Comparison of ENCODE assay signal across 11 cellular contexts in the genomic region with DNA sequence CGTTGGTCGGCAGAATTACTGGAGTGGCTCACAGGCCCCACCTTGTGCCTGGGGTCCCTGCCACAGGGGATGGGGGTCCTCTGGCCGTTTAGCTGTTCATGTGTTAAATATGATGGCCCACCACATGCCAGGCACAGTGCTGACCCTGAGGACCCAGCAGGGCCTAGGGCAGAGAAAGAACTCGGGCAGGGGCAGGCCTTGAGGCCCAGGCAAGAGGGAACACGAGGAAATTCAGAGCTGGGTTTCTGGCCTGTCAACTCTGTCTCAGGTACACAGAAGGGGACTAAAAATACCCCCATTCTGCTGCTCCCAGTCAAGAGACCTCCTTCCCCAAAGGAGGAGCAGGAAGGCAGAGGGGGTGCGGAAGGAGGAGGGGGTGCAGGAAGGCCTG.
DNase-seq lines count a peak whose midpoint lies in the region; ATAC-seq, FAIRE-seq and TF ChIP-seq lines count a peak whose summit lies in the region.
"Had no signal": no experiment of that assay in that cellular context is flagged by ENCODE, and none has a peak within 500 bp of the region (broad histone marks: within the 10 kb centered on the region; RNA-seq: fewer than 3 reads in every experiment).

No MANE protein-coding gene starts in this region.

- H3K9me3 ChIP-seq in KOPT-K1 (ENCODE audit: insufficient read depth, low read length, poor library complexity, severe bottlenecking) (no peaks in the 10 kb centered on the region), H1 (ENCODE audit: insufficient read depth in 2 of 2, low read depth in 1 of 2, low read length in 1 of 2) (no peaks in the 10 kb centered on the region), endodermal cell (ENCODE audit: control insufficient read depth, low read length) (no peaks in the 10 kb centered on the region)

- TF ChIP-seq CTCF in H1 (IDR thresholded peaks at IDR 0.05; ENCODE audit: control extremely low read depth in 1 of 3, insufficient read depth in 1 of 3, low read depth in 1 of 3, low read length in 3 of 3) (no peak), endodermal cell (conservative IDR thresholded peaks at IDR 0.05) (no peak), foreskin keratinocyte (conservative IDR thresholded peaks at IDR 0.05) (no peak)

- no peaks in the 10 kb centered on the region for H3K79me2 ChIP-seq in H1 (ENCODE audit: control insufficient read depth in 1 of 2, insufficient read depth in 2 of 2, low read length in 2 of 2)

- H3K79me1 ChIP-seq in H1 (ENCODE audit: low read depth, low read length): no peaks in the 10 kb centered on the region

- CTCF ChIA-PET in H1 (lab: Charles Lee; ENCODE audit: partially characterized antibody): interaction anchor here (0.7 to 6.9 kb wide), 13 partner anchors 7 to 389 kb away, joined by 3 to 53 read pairs (median 16); no protein-coding TSS in a partner anchor

- H2BK20ac ChIP-seq in H1 (ENCODE audit: low read length): peak overlapping the region; percentile 61; the same call in 1 of the 2 replicates

- no peak overlapping the region for H3K4me3 Mint-ChIP-seq in T-helper 1 cell treated with Interleukin-12 subunit alpha and Interleukin-12 subunit beta and Interleukin-4 antibody, amounts not matched to agents 30 μg/mL and 1 μg/mL, for 36 hours
- peak overlapping the region; percentile 61 for H3K4me3 Mint-ChIP-seq in stimulated activated effector memory CD8-positive, alpha-beta T cell treated with anti-CD3 and anti-CD28 coated beads, Interleukin-12 subunit alpha, Interleukin-12 subunit beta, amount 100 ng/mL, for 72 hours
- no peak overlapping the region for H3K4me3 Mint-ChIP-seq in endodermal cell

- H3K27me3 ChIP-seq in H1 (replicated peaks in 1 of 4; ENCODE audit: control insufficient read depth in 3 of 4, extremely low read depth in 1 of 4, insufficient read depth in 3 of 4, low read length in 3 of 4) (no peaks in the 10 kb centered on the region), endodermal cell (ENCODE audit: control insufficient read depth, insufficient read depth, low read length, poor library complexity, severe bottlenecking) (no peaks in the 10 kb centered on the region), foreskin keratinocyte (no peaks in the 10 kb centered on the region)

- peak overlapping the region; percentile 82; the same call in 1 of the 2 replicates for H2BK12ac ChIP-seq in H1 (ENCODE audit: low read depth, low read length)

- peak overlapping the region; percentile 83; the same call in 1 of the 2 replicates for H2AK5ac ChIP-seq in H1 (ENCODE audit: low read depth, low read length)

- POLR2A ChIA-PET in H1 (lab: Charles Lee; ENCODE audit: partially characterized antibody): interaction anchor here (1.4 to 5.1 kb wide), 8 partner anchors 11 to 64 kb away, joined by 3 to 37 read pairs (median 15); no protein-coding TSS in a partner anchor

- DNase-seq in T-helper 1 cell (no peak), H1 (ENCODE audit: low read depth in 1 of 2, low spot score in 2 of 2) (no peak), HUDEP-2 (lab: John Stamatoyannopoulos, UW; ENCODE audit: unreplicated experiment in 76 of 76) (no peak), endodermal cell (no peak), foreskin keratinocyte (no peak)
- peak in 1 of 2 donors; percentile 58 for DNase-seq in stimulated activated effector memory CD8-positive, alpha-beta T cell treated with anti-CD3 and anti-CD28 coated beads, Interleukin-12 subunit alpha, Interleukin-12 subunit beta, amount 100 ng/mL, for 72 hours (ENCODE audit: low spot score in 2 of 2)
- DNase-seq: NCI-H1694 treated with DMSO at 0.1 percent for 48 hours had no signal

- H2BK120ac ChIP-seq in H1 (replicated peaks; ENCODE audit: low read depth, low read length): no peak overlapping the region

- H4K91ac ChIP-seq in H1 (replicated peaks; ENCODE audit: insufficient read length, low read length): no peak overlapping the region

- no peak overlapping the region for H3K4ac ChIP-seq in H1 (replicated peaks; ENCODE audit: insufficient read length, low read depth, low read length)

- H2BK15ac ChIP-seq in H1 (ENCODE audit: low read length): peak overlapping the region; percentile 46; the same call in 1 of the 2 replicates

- TF ChIP-seq RAD21 in H1 (IDR thresholded peaks at IDR 0.05 in 1 of 2, conservative IDR thresholded peaks at IDR 0.05 in 1 of 2; ENCODE audit: low read depth in 2 of 2, low read length in 2 of 2): peak in 1 of 2 experiments; percentile 44; a peak in 2 of 4 replicates

- peaks cover 35% of the 10 kb centered on the region for H3K36me3 Mint-ChIP-seq in T-helper 1 cell treated with Interleukin-12 subunit alpha and Interleukin-12 subunit beta and Interleukin-4 antibody, amounts not matched to agents 30 μg/mL and 1 μg/mL, for 36 hours (ENCODE audit: low read depth)
- H3K36me3 Mint-ChIP-seq in stimulated activated effector memory CD8-positive, alpha-beta T cell treated with anti-CD3 and anti-CD28 coated beads, Interleukin-12 subunit alpha, Interleukin-12 subunit beta, amount 100 ng/mL, for 72 hours: peaks cover 92% of the 10 kb centered on the region
- no peaks in the 10 kb centered on the region for H3K36me3 Mint-ChIP-seq in endodermal cell (ENCODE audit: low read depth)

- no peak overlapping the region for H3K14ac ChIP-seq in H1 (ENCODE audit: insufficient read length)

- peak overlapping the region; percentile 44; the same call in 1 of the 2 replicates for H2BK5ac ChIP-seq in H1 (ENCODE audit: low read depth, low read length)

- H3K4me2 ChIP-seq in H1 (ENCODE audit: insufficient read depth in 1 of 2, low read depth in 2 of 2, low read length in 2 of 2): no peak overlapping the region; a peak in 1 of 4 replicates

- no peaks in the 10 kb centered on the region for H4K20me1 ChIP-seq in H1 (replicated peaks in 1 of 2; ENCODE audit: control insufficient read depth in 1 of 2, insufficient read depth in 2 of 2, low read length in 2 of 2)

- no peak overlapping the region for H3K56ac ChIP-seq in H1 (replicated peaks; ENCODE audit: insufficient read length, low read depth, low read length)

- H3K4me3 ChIP-seq in H1 (ENCODE audit: extremely low read depth in 1 of 4, insufficient read depth in 2 of 4, low read depth in 3 of 4, low read length in 4 of 4) (no peak overlapping the region), endodermal cell (ENCODE audit: low read length) (no peak overlapping the region)

- no peak for ATAC-seq in stimulated activated effector memory CD8-positive, alpha-beta T cell treated with anti-CD3 and anti-CD28 coated beads, Interleukin-12 subunit alpha, Interleukin-12 subunit beta, amount 100 ng/mL, for 72 hours
- ATAC-seq in foreskin keratinocyte: no peak

- TF ChIP-seq EP300 in H1 (IDR thresholded peaks at IDR 0.05; ENCODE audit: borderline replicate concordance in 1 of 2, low read depth in 2 of 2, low read length in 2 of 2): no peak

- H3K27ac ChIP-seq in KOPT-K1 (ENCODE audit: low read depth, low read length, poor library complexity, severe bottlenecking) (peak overlapping the region; percentile 75), H1 (ENCODE audit: low read depth, low read length) (no peak overlapping the region), endodermal cell (ENCODE audit: low read depth, low read length) (no peak overlapping the region), foreskin keratinocyte (no peak overlapping the region)
- H3K27ac ChIP-seq: 22Rv1 had no signal

- no peak for TF ChIP-seq POLR2A in H1 (IDR thresholded peaks at IDR 0.05; ENCODE audit: control extremely low read depth in 1 of 2, low read depth in 2 of 2, low read length in 2 of 2)

- no peaks in the 10 kb centered on the region for H3K9me3 Mint-ChIP-seq in T-helper 1 cell treated with Interleukin-12 subunit alpha and Interleukin-12 subunit beta and Interleukin-4 antibody, amounts not matched to agents 30 μg/mL and 1 μg/mL, for 36 hours
- no peaks in the 10 kb centered on the region for H3K9me3 Mint-ChIP-seq in stimulated activated effector memory CD8-positive, alpha-beta T cell treated with anti-CD3 and anti-CD28 coated beads, Interleukin-12 subunit alpha, Interleukin-12 subunit beta, amount 100 ng/mL, for 72 hours
- H3K9me3 Mint-ChIP-seq in endodermal cell: no peaks in the 10 kb centered on the region

- H3K36me3 ChIP-seq in KOPT-K1 (ENCODE audit: insufficient read depth, low read length): peaks cover 9% of the 10 kb centered on the region; the same call in 1 of the 2 replicates
- H3K36me3 ChIP-seq in H1 (ENCODE audit: control insufficient read depth in 2 of 4, insufficient read depth in 4 of 4, low read length in 3 of 4): no peaks in the 10 kb centered on the region
- no peaks in the 10 kb centered on the region for H3K36me3 ChIP-seq in endodermal cell (ENCODE audit: control insufficient read depth, insufficient read depth, low read length)

- peaks cover 7% of the 10 kb centered on the region; the same call in 1 of the 2 replicates for H3K23me2 ChIP-seq in H1 (ENCODE audit: low read depth, low read length)

- peaks cover 2 to 30% (median 16%) of the 10 kb centered on the region in 4 experiments for H3K4me1 ChIP-seq in H1 (replicated peaks in 1 of 4; ENCODE audit: control insufficient read depth in 3 of 4, insufficient read depth in 4 of 4, low read length in 3 of 4)
- H3K4me1 ChIP-seq in endodermal cell (ENCODE audit: control insufficient read depth, insufficient read depth, low read length): no peaks in the 10 kb centered on the region
- H3K4me1 ChIP-seq in foreskin keratinocyte: peaks cover 11% of the 10 kb centered on the region

- H3K9ac ChIP-seq in H1 (replicated peaks in 1 of 4; ENCODE audit: extremely low read depth in 1 of 4, low read depth in 3 of 4, low read length in 3 of 4) (no peak overlapping the region), endodermal cell (ENCODE audit: extremely low read depth, low read length, poor library complexity, severe bottlenecking) (no peak overlapping the region)

- H3K18ac ChIP-seq in H1 (ENCODE audit: extremely low read depth, low read length): peak overlapping the region; percentile 81; the same call in 1 of the 2 replicates

- no peak for FAIRE-seq in H1 (lab: Jason Lieb, UNC)
- FAIRE-seq: endometrium had no signal

- H3K27ac Mint-ChIP-seq in T-helper 1 cell treated with Interleukin-12 subunit alpha and Interleukin-12 subunit beta and Interleukin-4 antibody, amounts not matched to agents 30 μg/mL and 1 μg/mL, for 36 hours: peak overlapping the region; percentile 79
- H3K27ac Mint-ChIP-seq in stimulated activated effector memory CD8-positive, alpha-beta T cell treated with anti-CD3 and anti-CD28 coated beads, Interleukin-12 subunit alpha, Interleukin-12 subunit beta, amount 100 ng/mL, for 72 hours: peak overlapping the region; percentile 93
- H3K27ac Mint-ChIP-seq in endodermal cell: no peak overlapping the region

- no peak overlapping the region for H4K5ac ChIP-seq in H1 (ENCODE audit: insufficient read length, low read depth, low read length)

- peaks cover 52% of the 10 kb centered on the region for H3K4me1 Mint-ChIP-seq in T-helper 1 cell treated with Interleukin-12 subunit alpha and Interleukin-12 subunit beta and Interleukin-4 antibody, amounts not matched to agents 30 μg/mL and 1 μg/mL, for 36 hours (ENCODE audit: low read depth)
- H3K4me1 Mint-ChIP-seq in stimulated activated effector memory CD8-positive, alpha-beta T cell treated with anti-CD3 and anti-CD28 coated beads, Interleukin-12 subunit alpha, Interleukin-12 subunit beta, amount 100 ng/mL, for 72 hours: peaks cover 60% of the 10 kb centered on the region
- H3K4me1 Mint-ChIP-seq in endodermal cell: peaks cover 13% of the 10 kb centered on the region

- H3K27me3 Mint-ChIP-seq in T-helper 1 cell treated with Interleukin-12 subunit alpha and Interleukin-12 subunit beta and Interleukin-4 antibody, amounts not matched to agents 30 μg/mL and 1 μg/mL, for 36 hours (ENCODE audit: low read depth): no peaks in the 10 kb centered on the region
- peaks cover 2% of the 10 kb centered on the region for H3K27me3 Mint-ChIP-seq in endodermal cell (ENCODE audit: insufficient read depth)

- H4K8ac ChIP-seq in H1 (ENCODE audit: extremely low read depth, insufficient read depth, low read length): no peak overlapping the region

- 75% methylated on average over 6 of the region's 6 CpGs; no CpG with 5 or more reads in 1 of the 2 experiments for WGBS in H1 (ENCODE audit: extremely low coverage in 1 of 2, insufficient coverage in 1 of 2, insufficient read length in 1 of 2, insufficient replicate concordance in 2 of 2, low coverage in 1 of 2, low lambda C conversion rate in 2 of 2, missing lambda C conversion rate in 1 of 2), 2 experiments
- WGBS in endodermal cell (ENCODE audit: insufficient coverage in 1 of 2, insufficient read length in 1 of 2), 2 experiments: 82% methylated on average over 4 to 6 of the region's 6 CpGs

- H2AFZ ChIP-seq in H1 (ENCODE audit: low read length): no peak overlapping the region

- no peak overlapping the region for H3K23ac ChIP-seq in H1 (ENCODE audit: insufficient read length)
